ENCODE assay signal across 2 cellular contexts in genomic region chr20:1857403-1857941, GRCh38.
TF ChIP-seq lines count a peak whose summit lies in the region.

No MANE protein-coding gene starts in this region.

TF ChIP-seq in GM23338, 12 proteins besides CTCF, POLR2A, EP300 and RAD21:
- TF ChIP-seq ZNF331 (CRISPR knock-in tag; IDR thresholded peaks at IDR 0.05; ENCODE audit: low read depth) (no peak), ZNF462 (CRISPR knock-in tag; IDR thresholded peaks at IDR 0.05) (no peak), ETS1 (IDR thresholded peaks at IDR 0.05) (no peak), STAT1 (IDR thresholded peaks at IDR 0.05; ENCODE audit: unreplicated experiment) (no peak)

TF ChIP-seq in HepG2, 621 proteins besides CTCF, POLR2A, EP300 and RAD21:
- TF ChIP-seq ZNF891 (CRISPR knock-in tag; IDR thresholded peaks at IDR 0.05) = no peak
- TF ChIP-seq JUNB (CRISPR knock-in tag; IDR thresholded peaks at IDR 0.05; ENCODE audit: borderline replicate concordance) = 0 out of 2 replicates have a peak, but pooled peaks have one; percentile 33
- TF ChIP-seq ZNF672 (CRISPR knock-in tag; IDR thresholded peaks at IDR 0.05) = no peak
- peak; percentile 47; the same call in 1 of the 2 replicates for TF ChIP-seq PATZ1 (CRISPR knock-in tag; IDR thresholded peaks at IDR 0.05)
- peak; percentile 25; the same call in 1 of the 2 replicates for TF ChIP-seq TBX2 (CRISPR knock-in tag; IDR thresholded peaks at IDR 0.05; ENCODE audit: borderline replicate concordance)
- TF ChIP-seq ZNF883 (CRISPR knock-in tag; IDR thresholded peaks at IDR 0.05; ENCODE audit: not compliant biosample characterization) = peak; percentile 31
- no peak for TF ChIP-seq DPF2 (CRISPR knock-in tag; IDR thresholded peaks at IDR 0.05; ENCODE audit: borderline replicate concordance, low read depth)
- TF ChIP-seq XRCC5 (optimal IDR thresholded peaks at IDR 0.05; ENCODE audit: low read length) = peak; percentile 27
- TF ChIP-seq ZNF629 (CRISPR knock-in tag; conservative IDR thresholded peaks at IDR 0.05) = peak; percentile 33; the same call in 1 of the 2 replicates
